ENCODE assay signal across 8 cellular contexts in genomic region chr2:207746131-207746530, GRCh38. TPM values are rescaled to one million over a fixed set of nuclear protein-coding genes. Genes with fewer than 3 reads are reported as not detected.
A peak's percentile ranks its signal among the peaks of the same experiment; 100 is the strongest.
DNase-seq lines count a peak whose midpoint lies in the region; ATAC-seq and TF ChIP-seq lines count a peak whose summit lies in the region.

No MANE protein-coding gene starts in this region.

- no peak overlapping the region for H3K4me3 ChIP-seq in fibroblast of villous mesenchyme (ENCODE audit: low read depth, low read length)

- TF ChIP-seq CTCF in fibroblast of villous mesenchyme (IDR thresholded peaks at IDR 0.05; ENCODE audit: insufficient read depth, low read depth, low read length): peak; percentile 98

- peak; percentile 38 for DNase-seq in DMS153 (lab: John Stamatoyannopoulos, UW)
- DNase-seq in NCI-H2227 treated with DMSO at 0.1 percent for 48 hours (lab: John Stamatoyannopoulos, UW): peak; percentile 90
- DNase-seq in activated CD4-positive, alpha-beta T cell treated with anti-CD3 and anti-CD28 coated beads, Interleukin-2, amount 50 U/mL, for 1 hour: peak; percentile 35
- peak; percentile 78 for DNase-seq in fibroblast of villous mesenchyme (ENCODE audit: low read depth)
- peak; percentile 49 for DNase-seq in occipital lobe (lab: John Stamatoyannopoulos, UW)
- no peak for DNase-seq in cortex of kidney (lab: John Stamatoyannopoulos, UW)

- peak; percentile 76 for ATAC-seq in GM19324 (IDR thresholded peaks at IDR 0.05; ENCODE audit: low FRiP score, unreplicated experiment)
- ATAC-seq in HG03196 (IDR thresholded peaks at IDR 0.05; ENCODE audit: unreplicated experiment): peak; percentile 67

RNA-seq across cellular contexts. Expression of gene FZD5, which starts 23.6 kb away (rescaled TPM):
- 0.64 and 0.86 TPM in 2 replicates for total RNA-seq in fibroblast of villous mesenchyme
- 0.78 TPM for total RNA-seq in occipital lobe

RNA-seq across cellular contexts. Expression of gene CCNYL1, which starts 34.7 kb away (rescaled TPM):
- total RNA-seq in fibroblast of villous mesenchyme (7.7 and 10.4 TPM in 2 replicates), occipital lobe (46.5 TPM)
